Comparison of ENCODE assay signal across 5 cellular contexts in genomic region chr10:94003496-94003895, GRCh38. TPM values are rescaled to one million over a fixed set of nuclear protein-coding genes. Genes with fewer than 3 reads are reported as not detected.
"Had no signal": no experiment of that assay in that cellular context is flagged by ENCODE, and none has a peak within 500 bp of the region (broad histone marks: within the 10 kb centered on the region; RNA-seq: fewer than 3 reads in every experiment).

No MANE protein-coding gene starts in this region.

- DNase-seq: H9, HCEC 1CT had no signal

- H3K4me3 ChIP-seq: GM23338 had no signal

- H3K27ac ChIP-seq: HL-60 had no signal

- H3K4me2 ChIP-seq: GM23338 had no signal

- ATAC-seq: GM23338, HepG2 had no signal

- H2AFZ ChIP-seq: GM23338 had no signal

RNA-seq across cellular contexts. Expression of gene PLCE1, which starts 9.8 kb away (rescaled TPM):
- polyA plus RNA-seq: HepG2 had no signal
